In the genomic region with DNA sequence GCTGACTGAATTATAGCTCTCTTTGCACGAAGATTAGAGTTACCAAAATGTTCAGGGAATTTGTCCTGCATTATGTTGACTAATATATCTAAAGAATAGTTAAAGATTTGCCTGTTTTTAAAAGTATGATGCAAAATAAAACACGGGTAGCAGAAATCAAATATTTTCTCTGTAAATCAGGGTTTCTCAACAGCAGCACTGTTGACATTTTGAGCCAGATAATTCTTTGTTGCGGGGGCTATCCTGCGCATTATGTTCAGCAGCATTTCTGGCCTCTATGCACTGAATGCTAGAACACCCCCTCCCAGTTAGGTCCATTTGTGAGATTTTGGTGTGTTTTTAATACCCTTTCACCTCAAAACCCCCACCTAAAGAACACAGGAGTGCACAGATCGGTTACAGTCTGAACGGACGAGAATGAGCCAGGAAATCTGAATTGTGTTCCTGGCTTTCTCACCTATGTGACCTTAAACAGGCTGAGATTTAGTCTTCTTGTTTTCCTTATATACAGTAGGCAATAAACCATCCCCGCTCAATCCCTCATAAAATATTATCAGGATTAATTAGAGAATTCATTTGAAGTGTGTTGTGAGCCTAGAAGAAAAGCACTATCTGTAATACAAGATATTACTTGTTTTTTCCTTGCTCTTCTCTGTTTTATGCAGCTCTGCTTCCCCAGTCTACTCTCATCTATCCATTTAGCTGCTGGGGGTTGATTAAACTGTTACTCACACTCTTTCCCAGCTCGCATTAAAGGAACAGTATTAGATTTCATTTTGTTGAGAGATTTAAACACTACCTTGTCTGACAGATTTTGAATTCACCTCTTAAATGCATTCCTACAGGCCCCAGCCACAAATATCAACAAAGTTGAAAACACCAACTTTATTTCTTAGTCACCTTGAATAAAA, we compare ENCODE assay signal across 17 cellular contexts.
"Had no signal": no experiment of that assay in that cellular context is flagged by ENCODE, and none has a peak within 500 bp of the region (broad histone marks: within the 10 kb centered on the region; RNA-seq: fewer than 3 reads in every experiment).

No MANE protein-coding gene starts in this region.

- H3K36me3 Mint-ChIP-seq: naive thymus-derived CD4-positive, alpha-beta T cell had no signal

- ATAC-seq: activated CD4-positive, alpha-beta T cell treated with anti-CD3 and anti-CD28 coated beads for 36 hours; naive thymus-derived CD4-positive, alpha-beta T cell; sciatic nerve had no signal

- H3K27ac Mint-ChIP-seq: activated CD4-positive, alpha-beta memory T cell treated with anti-CD3 and anti-CD28 coated beads, Interleukin-2, amount 10 ng/mL, durations not matched to agents 7 days and 5 days; activated CD4-positive, alpha-beta T cell treated with anti-CD3 and anti-CD28 coated beads for 36 hours; naive thymus-derived CD4-positive, alpha-beta T cell had no signal

- DNase-seq: activated CD4-positive, alpha-beta memory T cell treated with anti-CD3 and anti-CD28 coated beads, Interleukin-2, amount 10 ng/mL, durations not matched to agents 7 days and 5 days; activated CD4-positive, alpha-beta T cell treated with anti-CD3 and anti-CD28 coated beads for 36 hours; activated CD8-positive, alpha-beta memory T cell treated with anti-CD3 and anti-CD28 coated beads, Interleukin-2, amount 50 U/mL, for 4 hours; activated naive CD4-positive, alpha-beta T cell; aorta; central memory CD4-positive, alpha-beta T cell; dermis blood vessel endothelial cell; erythroblast; hypothalamus; naive thymus-derived CD4-positive, alpha-beta T cell; stimulated activated CD4-positive, alpha-beta T cell treated with anti-CD3 and anti-CD28 coated beads, Interleukin-12 subunit alpha, Interleukin-12 subunit beta, amount 100 ng/mL, for 4 hours; stimulated activated naive CD4-positive, alpha-beta T cell treated with Interleukin-2 at 50 U/mL for 16 hours; SW 1271; trophoblast cell had no signal

- H3K4me1 Mint-ChIP-seq: activated CD4-positive, alpha-beta memory T cell treated with anti-CD3 and anti-CD28 coated beads, Interleukin-2, amount 10 ng/mL, durations not matched to agents 7 days and 5 days; activated CD4-positive, alpha-beta T cell treated with anti-CD3 and anti-CD28 coated beads for 36 hours; naive thymus-derived CD4-positive, alpha-beta T cell had no signal

- H3K27ac ChIP-seq: VCaP had no signal

- H3K27me3 Mint-ChIP-seq: activated CD4-positive, alpha-beta memory T cell treated with anti-CD3 and anti-CD28 coated beads, Interleukin-2, amount 10 ng/mL, durations not matched to agents 7 days and 5 days; activated CD4-positive, alpha-beta T cell treated with anti-CD3 and anti-CD28 coated beads for 36 hours; naive thymus-derived CD4-positive, alpha-beta T cell had no signal

- H3K4me3 ChIP-seq: lung had no signal

- H3K4me3 Mint-ChIP-seq: activated CD4-positive, alpha-beta memory T cell treated with anti-CD3 and anti-CD28 coated beads, Interleukin-2, amount 10 ng/mL, durations not matched to agents 7 days and 5 days; activated CD4-positive, alpha-beta T cell treated with anti-CD3 and anti-CD28 coated beads for 36 hours; naive thymus-derived CD4-positive, alpha-beta T cell had no signal
